ENCODE assay signal across 21 cellular contexts in the genomic region with DNA sequence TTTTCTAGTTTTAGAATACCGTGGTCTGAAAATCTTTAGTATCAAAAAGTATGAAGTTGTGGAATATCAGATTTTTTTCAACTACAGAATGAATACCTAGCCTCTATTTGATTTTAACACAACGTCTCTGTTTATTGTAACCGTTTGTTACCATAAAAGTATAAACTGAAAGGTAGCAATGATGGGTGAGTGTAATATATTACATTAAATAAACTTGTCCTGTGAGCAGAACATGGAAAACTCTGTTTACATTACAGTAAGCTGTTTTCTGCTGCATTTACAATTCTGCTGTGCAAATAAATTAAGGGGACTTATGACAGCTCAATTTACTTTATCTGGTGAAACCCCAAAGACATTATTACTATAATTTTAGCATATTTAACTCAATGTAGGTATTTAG.
DNase-seq lines count a peak whose midpoint lies in the region; ATAC-seq and TF ChIP-seq lines count a peak whose summit lies in the region.
"Had no signal": no experiment of that assay in that cellular context is flagged by ENCODE, and none has a peak within 500 bp of the region (broad histone marks: within the 10 kb centered on the region; RNA-seq: fewer than 3 reads in every experiment).

No MANE protein-coding gene starts in this region.

- CTCF ChIA-PET in HEK293T (lab: Yijun Ruan, JAX): no interaction called here

- H3K4me1 ChIP-seq in right cardiac atrium (ENCODE audit: control insufficient read depth, insufficient read depth, low read length): no peaks in the 10 kb centered on the region
- H3K4me1 ChIP-seq: Peyer's patch, SJSA1 had no signal

- ATAC-seq in left colon (peak; percentile 85), right cardiac atrium (no peak)

- H3K27ac ChIP-seq in right cardiac atrium (ENCODE audit: low read length): no peak overlapping the region
- H3K27ac ChIP-seq: Peyer's patch, SJSA1 had no signal

- 85% methylated on average over 3 of the region's 3 CpGs for WGBS in right cardiac atrium

- POLR2A ChIA-PET in HEK293T (lab: Yijun Ruan, JAX): no interaction called here

- H3K9me3 ChIP-seq in right cardiac atrium (ENCODE audit: control insufficient read depth, low read length): no peaks in the 10 kb centered on the region
- H3K9me3 ChIP-seq: MG63, Peyer's patch had no signal

- H3K4me3 ChIP-seq in right cardiac atrium (ENCODE audit: low read length): no peak overlapping the region
- H3K4me3 ChIP-seq: MG63, Peyer's patch, SJSA1 had no signal

- H3K27me3 ChIP-seq in right cardiac atrium (ENCODE audit: control insufficient read depth, insufficient read depth): no peaks in the 10 kb centered on the region
- H3K27me3 ChIP-seq: MG63, Peyer's patch, SJSA1 had no signal

- intact Hi-C loops in left colon (cut with DNase I, micrococcal nuclease) (no loop called here), right cardiac atrium (cut with DNase I) (no loop called here)

- DNase-seq in SHP77 treated with DMSO at 0.1 percent for 48 hours (lab: John Stamatoyannopoulos, UW) (peak; percentile 5), SHP77 (lab: John Stamatoyannopoulos, UW) (no peak), NCI-H748 (lab: John Stamatoyannopoulos, UW; ENCODE audit: unreplicated experiment) (peak; percentile 51), left colon (no peak), SK-N-DZ (ENCODE audit: low spot score) (no peak), SKM-1 (lab: John Stamatoyannopoulos, UW; ENCODE audit: unreplicated experiment) (no peak), HEK293T (ENCODE audit: extremely low spot score) (no peak), right cardiac atrium (no peak)
- DNase-seq: AML-193, C1 segment of cervical spinal cord, DMS79 treated with DMSO at 0.1 percent for 48 hours, H7, HFFc6, Karpas-422, MG63, NCI-H146, NCI-H2029 treated with DMSO at 0.1 percent for 48 hours, NCI-H2171 treated with DMSO at 0.1 percent for 48 hours, NCI-H526, Peyer's patch had no signal

TF ChIP-seq in HEK293T, 16 proteins besides CTCF, POLR2A, EP300 and RAD21:
- TF ChIP-seq SUZ12 (IDR thresholded peaks at IDR 0.05): no peak
- no peak for TF ChIP-seq FOXA1 (IDR thresholded peaks at IDR 0.05)
- TF ChIP-seq L3MBTL2 (conservative IDR thresholded peaks at IDR 0.05): no peak
- TF ChIP-seq LEF1 (IDR thresholded peaks at IDR 0.05; ENCODE audit: borderline replicate concordance): no peak
- no peak for TF ChIP-seq ELF4 (IDR thresholded peaks at IDR 0.05)
- no peak for TF ChIP-seq HDGF (IDR thresholded peaks at IDR 0.05; ENCODE audit: borderline replicate concordance)
- no peak for TF ChIP-seq BHLHE40 (IDR thresholded peaks at IDR 0.05; ENCODE audit: borderline replicate concordance)
- TF ChIP-seq NFRKB (IDR thresholded peaks at IDR 0.05): no peak
- TF ChIP-seq FOXK2 (IDR thresholded peaks at IDR 0.05): no peak
- TF ChIP-seq ARNT (IDR thresholded peaks at IDR 0.05): no peak
- no peak for TF ChIP-seq TARDBP (IDR thresholded peaks at IDR 0.05)
- no peak for TF ChIP-seq CTBP1 (IDR thresholded peaks at IDR 0.05; ENCODE audit: borderline replicate concordance)
- no peak for TF ChIP-seq FOXM1 (IDR thresholded peaks at IDR 0.05; ENCODE audit: borderline replicate concordance)
- TF ChIP-seq ZNF384 (IDR thresholded peaks at IDR 0.05): no peak
- TF ChIP-seq SP1 (IDR thresholded peaks at IDR 0.05): no peak
- TF ChIP-seq PKNOX1 (IDR thresholded peaks at IDR 0.05): no peak

Comparison
In these comparisons a context has a peak if more than half of its experiments do, and no peak if none do; other contexts are left out.
1. DNase-seq: peak in SHP77 treated with DMSO at 0.1 percent for 48 hours (single experiment) and NCI-H748 (single experiment); none in SHP77 (0 of 2), left colon (0 of 2), SK-N-DZ (single experiment), SKM-1 (single experiment), HEK293T (single experiment) and right cardiac atrium (0 of 3).